In the genomic region with DNA sequence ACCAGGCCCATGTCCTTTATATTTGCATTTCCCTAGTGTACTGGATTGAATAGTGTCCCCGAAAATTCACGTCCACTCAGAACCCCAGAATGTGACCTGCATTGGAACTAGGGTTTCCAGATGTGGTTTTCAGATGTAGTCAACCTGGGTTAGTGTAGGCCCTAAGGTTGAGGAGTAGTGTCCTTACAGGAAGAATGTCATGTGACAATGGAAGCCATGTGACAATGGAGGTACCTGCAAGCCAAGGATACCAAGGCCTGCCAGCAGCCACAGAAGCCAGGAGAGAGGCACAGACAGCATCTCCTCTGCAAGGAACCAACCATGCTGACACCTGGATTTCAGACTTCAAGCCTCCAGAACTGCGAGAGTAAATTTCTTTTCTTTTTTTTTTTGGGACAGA, we compare ENCODE assay signal across 29 cellular contexts. TPM values are rescaled to one million over a fixed set of nuclear protein-coding genes. Genes with fewer than 3 reads are reported as not detected.
"Had no signal": no experiment of that assay in that cellular context is flagged by ENCODE, and none has a peak within 500 bp of the region (broad histone marks: within the 10 kb centered on the region; RNA-seq: fewer than 3 reads in every experiment).

No MANE protein-coding gene starts in this region.

- H3K4me3 Mint-ChIP-seq: mesothelial cell of epicardium, naive B cell had no signal

- H3K36me3 ChIP-seq: esophagus squamous epithelium, gastrocnemius medialis, heart right ventricle, left lung, lower lobe of right lung had no signal

- H3K27ac ChIP-seq: coronary artery, dorsolateral prefrontal cortex, esophagus squamous epithelium, gastrocnemius medialis, heart right ventricle, left lung, lower lobe of right lung had no signal

- H3K27me3 Mint-ChIP-seq: naive B cell had no signal

- H3K27ac Mint-ChIP-seq: mesothelial cell of epicardium, naive B cell had no signal

- H3K27me3 ChIP-seq: dorsolateral prefrontal cortex, esophagus squamous epithelium, gastrocnemius medialis, heart right ventricle, left lung had no signal

- H3K4me1 ChIP-seq: gastrocnemius medialis, heart right ventricle, left lung had no signal

- H3K4me1 Mint-ChIP-seq: naive B cell had no signal

- H3K36me3 Mint-ChIP-seq: mesothelial cell of epicardium, naive B cell had no signal

- FAIRE-seq: colon, endothelial cell of umbilical vein, islet of Langerhans, keratinocyte had no signal

- ATAC-seq: gastrocnemius medialis, heart right ventricle, left cardiac atrium, left lung, left ventricle myocardium superior, lower lobe of right lung, mucosa of descending colon had no signal

- H3K4me3 ChIP-seq: coronary artery, dorsolateral prefrontal cortex, esophagus squamous epithelium, gastrocnemius medialis, heart right ventricle, left lung, lower lobe of right lung, mucosa of descending colon had no signal

- DNase-seq: dermis blood vessel endothelial cell; dorsolateral prefrontal cortex; effector CD4-positive, alpha-beta T cell; effector memory CD4-positive, alpha-beta T cell; esophagus squamous epithelium; foreskin fibroblast; foreskin melanocyte; gastrocnemius medialis; glutamatergic neuron; head of caudate nucleus; heart right ventricle; hippocampal formation; left cardiac atrium; left lung; left ventricle myocardium superior; lower lobe of right lung; mesenchymal stem cell; mucosa of descending colon; naive B cell had no signal

- H3K9me3 ChIP-seq: esophagus squamous epithelium, gastrocnemius medialis, left lung, lower lobe of right lung, mucosa of descending colon had no signal

- H3K9me3 Mint-ChIP-seq: naive B cell had no signal

RNA-seq across cellular contexts. Expression of a gene that starts 5.2 kb away (rescaled TPM):
- total RNA-seq: dermis blood vessel endothelial cell, endothelial cell of umbilical vein, glomerular endothelial cell, heart right ventricle, left ventricle myocardium superior, lung microvascular endothelial cell, mesenteric fat pad, myocyte had no signal
- polyA plus RNA-seq: endothelial cell of umbilical vein, heart right ventricle had no signal
